10 cellular contexts compared by ENCODE assay signal in genomic region chr9:2229109-2229733, GRCh38.
DNase-seq lines count a peak whose midpoint lies in the region; ATAC-seq and TF ChIP-seq lines count a peak whose summit lies in the region.
"Had no signal": no experiment of that assay in that cellular context is flagged by ENCODE, and none has a peak within 500 bp of the region (broad histone marks: within the 10 kb centered on the region; RNA-seq: fewer than 3 reads in every experiment).

No MANE protein-coding gene starts in this region.

- no peak overlapping the region for H3K4me3 ChIP-seq in OCI-LY1 (ENCODE audit: low read depth, low read length, poor library complexity, severe bottlenecking)
- H3K4me3 ChIP-seq: esophagus muscularis mucosa, SJSA1 had no signal

- H3K9me2 ChIP-seq in OCI-LY1 (ENCODE audit: low read depth, low read length): no peaks in the 10 kb centered on the region

- H3K27ac ChIP-seq in OCI-LY1 (ENCODE audit: low read depth, low read length, poor library complexity, severe bottlenecking): peak overlapping the region; percentile 14
- H3K27ac ChIP-seq: esophagus muscularis mucosa, SJSA1 had no signal

- H3K27me3 Mint-ChIP-seq in naive B cell: no peaks in the 10 kb centered on the region

- no peaks in the 10 kb centered on the region for H4K20me1 ChIP-seq in OCI-LY1 (ENCODE audit: insufficient read depth, low read length)

- H3K4me1 ChIP-seq in OCI-LY1 (ENCODE audit: insufficient read depth, low read length, severe bottlenecking): peaks cover 19% of the 10 kb centered on the region
- H3K4me1 ChIP-seq: SJSA1 had no signal

- no peak overlapping the region for H2AFZ ChIP-seq in OCI-LY1 (ENCODE audit: low read length)

- peaks cover 11 to 24% (median 16%) of the 10 kb centered on the region in 3 donors for H3K4me1 Mint-ChIP-seq in naive B cell

- intact Hi-C loops in posterior cingulate gyrus (cut with DNase I): no loop called here

- TF ChIP-seq CTCF in OCI-LY1 (IDR thresholded peaks at IDR 0.05; ENCODE audit: low read length): no peak

- no peaks in the 10 kb centered on the region for H3K36me3 ChIP-seq in OCI-LY1 (ENCODE audit: insufficient read depth, low read length)
- H3K36me3 ChIP-seq: esophagus muscularis mucosa, SJSA1 had no signal

- peak overlapping the region in 6 of 8 donors; percentile 17 to 79 (median 39) for H3K4me3 Mint-ChIP-seq in naive B cell

- no peaks in the 10 kb centered on the region for H3K27me3 ChIP-seq in OCI-LY1 (ENCODE audit: insufficient read depth, low read length)
- H3K27me3 ChIP-seq: esophagus muscularis mucosa, SJSA1 had no signal

- H3K4me2 ChIP-seq in OCI-LY1 (ENCODE audit: low read length): no peak overlapping the region

- H3K9me3 Mint-ChIP-seq in naive B cell: peaks cover 0 to 7% (median 2%) of the 10 kb centered on the region in 7 donors

- no peaks in the 10 kb centered on the region for H3K79me2 ChIP-seq in OCI-LY1 (ENCODE audit: insufficient read depth, low read length)

- no peak overlapping the region for H3K9ac ChIP-seq in OCI-LY1 (ENCODE audit: low read length)

- H3F3A ChIP-seq in OCI-LY1 (ENCODE audit: insufficient read depth, low read length): no peaks in the 10 kb centered on the region

- DNase-seq in naive B cell (no peak), NCI-H1930 (lab: John Stamatoyannopoulos, UW) (no peak), posterior cingulate gyrus (no peak), NCI-H1436 treated with DMSO at 0.1 percent for 48 hours (lab: John Stamatoyannopoulos, UW) (no peak)
- no peak for DNase-seq in activated T-cell treated with anti-CD3 and anti-CD28 coated beads, Interleukin-2, amount 50 U/mL, for 1 hour

- ATAC-seq in GM18868 (IDR thresholded peaks at IDR 0.05; ENCODE audit: unreplicated experiment) (peak; percentile 78), HG02938 (IDR thresholded peaks at IDR 0.05; ENCODE audit: unreplicated experiment) (peak; percentile 71), naive B cell (ENCODE audit: low read depth in 2 of 2) (peak in 1 of 2 donors; percentile 40)

- H3K9me3 ChIP-seq in OCI-LY1 (ENCODE audit: low read length): peaks cover 3% of the 10 kb centered on the region; the same call in 1 of the 2 replicates
- H3K9me3 ChIP-seq: esophagus muscularis mucosa, SJSA1 had no signal

- H3K36me3 Mint-ChIP-seq in naive B cell: no peaks in the 10 kb centered on the region

- H3K27ac Mint-ChIP-seq in naive B cell: peak overlapping the region in 3 of 6 donors; percentile 5 to 53 (median 49)
